Comparison of ENCODE assay signal across 1 cellular context in genomic region chr12:110670161-110670701, GRCh38.
TF ChIP-seq lines count a peak whose summit lies in the region.

No MANE protein-coding gene starts in this region.

TF ChIP-seq in GM12878, 131 proteins besides CTCF, POLR2A, EP300 and RAD21 (continued from another document and continues in another):
- no peak for TF ChIP-seq RAD51 (IDR thresholded peaks at IDR 0.05)
- no peak; the same call in 1 of the 2 replicates for TF ChIP-seq ELK1 (IDR thresholded peaks at IDR 0.05; ENCODE audit: low read depth, low read length)
- TF ChIP-seq FOS (IDR thresholded peaks at IDR 0.05; ENCODE audit: borderline replicate concordance, extremely low read depth, insufficient read length), result no peak
- no peak; the same call in 1 of the 2 replicates for TF ChIP-seq CHD1 (IDR thresholded peaks at IDR 0.05; ENCODE audit: low read depth, low read length)
- TF ChIP-seq, protein P1, sequence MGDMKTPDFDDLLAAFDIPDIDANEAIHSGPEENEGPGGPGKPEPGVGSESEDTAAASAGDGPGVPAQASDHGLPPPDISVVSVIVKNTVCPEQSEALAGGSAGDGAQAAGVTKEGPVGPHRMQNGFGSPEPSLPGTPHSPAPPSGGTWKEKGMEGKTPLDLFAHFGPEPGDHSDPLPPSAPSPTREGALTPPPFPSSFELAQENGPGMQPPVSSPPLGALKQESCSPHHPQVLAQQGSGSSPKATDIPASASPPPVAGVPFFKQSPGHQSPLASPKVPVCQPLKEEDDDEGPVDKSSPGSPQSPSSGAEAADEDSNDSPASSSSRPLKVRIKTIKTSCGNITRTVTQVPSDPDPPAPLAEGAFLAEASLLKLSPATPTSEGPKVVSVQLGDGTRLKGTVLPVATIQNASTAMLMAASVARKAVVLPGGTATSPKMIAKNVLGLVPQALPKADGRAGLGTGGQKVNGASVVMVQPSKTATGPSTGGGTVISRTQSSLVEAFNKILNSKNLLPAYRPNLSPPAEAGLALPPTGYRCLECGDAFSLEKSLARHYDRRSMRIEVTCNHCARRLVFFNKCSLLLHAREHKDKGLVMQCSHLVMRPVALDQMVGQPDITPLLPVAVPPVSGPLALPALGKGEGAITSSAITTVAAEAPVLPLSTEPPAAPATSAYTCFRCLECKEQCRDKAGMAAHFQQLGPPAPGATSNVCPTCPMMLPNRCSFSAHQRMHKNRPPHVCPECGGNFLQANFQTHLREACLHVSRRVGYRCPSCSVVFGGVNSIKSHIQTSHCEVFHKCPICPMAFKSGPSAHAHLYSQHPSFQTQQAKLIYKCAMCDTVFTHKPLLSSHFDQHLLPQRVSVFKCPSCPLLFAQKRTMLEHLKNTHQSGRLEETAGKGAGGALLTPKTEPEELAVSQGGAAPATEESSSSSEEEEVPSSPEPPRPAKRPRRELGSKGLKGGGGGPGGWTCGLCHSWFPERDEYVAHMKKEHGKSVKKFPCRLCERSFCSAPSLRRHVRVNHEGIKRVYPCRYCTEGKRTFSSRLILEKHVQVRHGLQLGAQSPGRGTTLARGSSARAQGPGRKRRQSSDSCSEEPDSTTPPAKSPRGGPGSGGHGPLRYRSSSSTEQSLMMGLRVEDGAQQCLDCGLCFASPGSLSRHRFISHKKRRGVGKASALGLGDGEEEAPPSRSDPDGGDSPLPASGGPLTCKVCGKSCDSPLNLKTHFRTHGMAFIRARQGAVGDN (IDR thresholded peaks at IDR 0.05), result peak; percentile 99
- TF ChIP-seq ZNF217 (IDR thresholded peaks at IDR 0.05), result peak; percentile 76; the same call in 1 of the 2 replicates
- 0 out of 2 replicates have a peak, but pooled peaks have one; percentile 40 for TF ChIP-seq ZNF207 (IDR thresholded peaks at IDR 0.05; ENCODE audit: borderline replicate concordance)
- no peak for TF ChIP-seq SUPT20H (IDR thresholded peaks at IDR 0.05; ENCODE audit: borderline replicate concordance, control insufficient read depth, low read depth, low read length)
- 0 out of 2 replicates have a peak, but pooled peaks have one; percentile 18 for TF ChIP-seq STAT1 (conservative IDR thresholded peaks at IDR 0.05)
- peak; percentile 33; the same call in 1 of the 2 replicates for TF ChIP-seq CBFB (IDR thresholded peaks at IDR 0.05; ENCODE audit: low read depth)
- TF ChIP-seq MTA2 (IDR thresholded peaks at IDR 0.05; ENCODE audit: low read depth), result peak; percentile 80
- TF ChIP-seq ZSCAN29 (IDR thresholded peaks at IDR 0.05), result no peak
- TF ChIP-seq ASH2L (IDR thresholded peaks at IDR 0.05; ENCODE audit: borderline replicate concordance, low read depth), result no peak
- 0 out of 2 replicates have a peak, but pooled peaks have one; percentile 58 for TF ChIP-seq RCOR1 (conservative IDR thresholded peaks at IDR 0.05; ENCODE audit: low read depth, low read length)
- peak; percentile 88 for TF ChIP-seq ATF2 (IDR thresholded peaks at IDR 0.05; ENCODE audit: low read length)
- TF ChIP-seq IKZF1 (conservative IDR thresholded peaks at IDR 0.05), result peak; percentile 98
- TF ChIP-seq IRF3 (IDR thresholded peaks at IDR 0.05), result no peak
- no peak for TF ChIP-seq ZBTB33 (IDR thresholded peaks at IDR 0.05)
- no peak for TF ChIP-seq ZBTB11 (CRISPR knock-in tag; IDR thresholded peaks at IDR 0.05)
- no peak for TF ChIP-seq BRCA1 (IDR thresholded peaks at IDR 0.05; ENCODE audit: low read depth, low read length)
- no peak for TF ChIP-seq NR2C2 (IDR thresholded peaks at IDR 0.05; ENCODE audit: borderline replicate concordance, control insufficient read depth, insufficient read length, low read depth)
- no peak for TF ChIP-seq PKNOX1 (IDR thresholded peaks at IDR 0.05)
- TF ChIP-seq MYC (IDR thresholded peaks at IDR 0.05; ENCODE audit: insufficient read depth, insufficient read length, insufficient replicate concordance, low read length, severe bottlenecking), result no peak
- no peak for TF ChIP-seq SRF (IDR thresholded peaks at IDR 0.05; ENCODE audit: low read depth in 2 of 2, low read length in 2 of 2)
- no peak for TF ChIP-seq SIN3A (IDR thresholded peaks at IDR 0.05; ENCODE audit: low read depth, low read length)
- TF ChIP-seq, protein P2, sequence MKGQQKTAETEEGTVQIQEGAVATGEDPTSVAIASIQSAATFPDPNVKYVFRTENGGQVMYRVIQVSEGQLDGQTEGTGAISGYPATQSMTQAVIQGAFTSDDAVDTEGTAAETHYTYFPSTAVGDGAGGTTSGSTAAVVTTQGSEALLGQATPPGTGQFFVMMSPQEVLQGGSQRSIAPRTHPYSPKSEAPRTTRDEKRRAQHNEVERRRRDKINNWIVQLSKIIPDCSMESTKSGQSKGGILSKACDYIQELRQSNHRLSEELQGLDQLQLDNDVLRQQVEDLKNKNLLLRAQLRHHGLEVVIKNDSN (IDR thresholded peaks at IDR 0.05; ENCODE audit: borderline replicate concordance, extremely low read length, insufficient read depth, low read depth, low read length), result no peak
- peak; percentile 85 for TF ChIP-seq MYB (IDR thresholded peaks at IDR 0.05; ENCODE audit: borderline replicate concordance, low read depth, low read length)
- 0 out of 2 replicates have a peak, but pooled peaks have one; percentile 2 for TF ChIP-seq SMC3 (IDR thresholded peaks at IDR 0.05; ENCODE audit: borderline replicate concordance, low read length)
- no peak for TF ChIP-seq ZNF622 (IDR thresholded peaks at IDR 0.05)
- no peak for TF ChIP-seq RB1 (IDR thresholded peaks at IDR 0.05; ENCODE audit: borderline replicate concordance)
- peak; percentile 6 for TF ChIP-seq SIX5 (IDR thresholded peaks at IDR 0.05; ENCODE audit: low read depth, low read length, severe bottlenecking)
- TF ChIP-seq CEBPB (IDR thresholded peaks at IDR 0.05; ENCODE audit: borderline replicate concordance in 1 of 2, low read depth in 2 of 2, low read length in 2 of 2), result no peak; a peak in 1 of 4 replicates
- no peak for TF ChIP-seq CBX3 (IDR thresholded peaks at IDR 0.05; ENCODE audit: borderline replicate concordance, low read depth)
- no peak for TF ChIP-seq IRF5 (IDR thresholded peaks at IDR 0.05; ENCODE audit: borderline replicate concordance)
- peak; percentile 79 for TF ChIP-seq SPI1 (IDR thresholded peaks at IDR 0.05; ENCODE audit: borderline replicate concordance, insufficient read depth, low read depth, low read length)
- no peak; the same call in 1 of the 2 replicates for TF ChIP-seq CREB1 (IDR thresholded peaks at IDR 0.05; ENCODE audit: low read depth)
- peak; percentile 44 for TF ChIP-seq MXI1 (IDR thresholded peaks at IDR 0.05; ENCODE audit: low read depth, low read length)
- peak; percentile 98 for TF ChIP-seq MEF2A (IDR thresholded peaks at IDR 0.05; ENCODE audit: insufficient read depth, low read depth, low read length)
- TF ChIP-seq, protein P3, sequence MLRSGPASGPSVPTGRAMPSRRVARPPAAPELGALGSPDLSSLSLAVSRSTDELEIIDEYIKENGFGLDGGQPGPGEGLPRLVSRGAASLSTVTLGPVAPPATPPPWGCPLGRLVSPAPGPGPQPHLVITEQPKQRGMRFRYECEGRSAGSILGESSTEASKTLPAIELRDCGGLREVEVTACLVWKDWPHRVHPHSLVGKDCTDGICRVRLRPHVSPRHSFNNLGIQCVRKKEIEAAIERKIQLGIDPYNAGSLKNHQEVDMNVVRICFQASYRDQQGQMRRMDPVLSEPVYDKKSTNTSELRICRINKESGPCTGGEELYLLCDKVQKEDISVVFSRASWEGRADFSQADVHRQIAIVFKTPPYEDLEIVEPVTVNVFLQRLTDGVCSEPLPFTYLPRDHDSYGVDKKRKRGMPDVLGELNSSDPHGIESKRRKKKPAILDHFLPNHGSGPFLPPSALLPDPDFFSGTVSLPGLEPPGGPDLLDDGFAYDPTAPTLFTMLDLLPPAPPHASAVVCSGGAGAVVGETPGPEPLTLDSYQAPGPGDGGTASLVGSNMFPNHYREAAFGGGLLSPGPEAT (IDR thresholded peaks at IDR 0.05; ENCODE audit: low read depth), result peak; percentile 99
